In the genomic region with DNA sequence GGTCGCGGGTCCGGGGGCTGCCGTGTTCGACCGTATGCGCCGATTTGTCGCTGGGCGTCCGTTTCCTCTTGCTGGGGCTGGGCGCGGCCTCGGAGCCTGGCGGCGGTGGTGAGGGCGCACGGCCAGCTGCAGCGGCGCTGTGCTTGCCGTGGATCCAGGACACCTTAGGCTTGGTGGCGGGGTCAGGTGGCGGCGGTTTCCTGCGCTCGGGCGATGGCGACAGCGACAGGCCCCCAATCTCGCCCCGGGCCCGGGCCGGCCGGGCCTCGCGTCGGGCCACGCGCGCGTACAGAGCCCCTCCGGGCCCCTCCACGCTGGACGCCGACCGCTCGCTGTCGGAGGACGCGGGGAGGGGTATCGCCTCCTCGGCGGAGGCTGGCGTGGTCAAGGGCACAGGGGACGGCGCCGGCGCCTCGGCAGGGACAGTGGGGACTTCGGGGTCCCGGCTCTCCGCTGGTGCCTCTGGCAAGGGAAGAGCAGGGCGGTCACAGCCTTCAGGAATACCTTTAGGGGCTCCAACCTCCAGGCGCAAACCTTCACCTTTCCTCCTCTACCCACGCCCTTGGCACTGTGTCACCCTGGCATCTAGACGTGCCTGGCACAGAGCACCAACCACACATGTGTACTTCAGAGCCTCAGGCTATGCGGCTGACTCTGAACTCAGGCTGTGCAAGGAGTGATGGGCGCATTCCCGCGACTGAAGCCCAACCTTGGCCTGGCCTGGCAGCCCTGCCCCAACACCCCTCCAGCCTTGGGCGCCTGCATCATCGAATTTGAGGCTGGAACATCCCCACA, we compare ENCODE assay signal across 1 cellular context.
TF ChIP-seq lines count a peak whose summit lies in the region.

No MANE protein-coding gene starts in this region.

TF ChIP-seq in IMR-90, 13 proteins besides CTCF, POLR2A, EP300 and RAD21:
- no peak for TF ChIP-seq RFX5 (IDR thresholded peaks at IDR 0.05; ENCODE audit: low read depth, low read length)
- no peak for TF ChIP-seq MAZ (IDR thresholded peaks at IDR 0.05; ENCODE audit: borderline replicate concordance, low read depth, low read length)
- TF ChIP-seq NFE2L2 (IDR thresholded peaks at IDR 0.05; ENCODE audit: low read depth, low read length): no peak
- TF ChIP-seq MXI1 (IDR thresholded peaks at IDR 0.05; ENCODE audit: borderline replicate concordance, low read depth, low read length): no peak
